In genomic region chr2:189674374-189675112, GRCh38 we compare ENCODE assay signal across 8 cellular contexts. TPM values are rescaled to one million over a fixed set of nuclear protein-coding genes. Genes with fewer than 3 reads are reported as not detected.
DNase-seq lines count a peak whose midpoint lies in the region; FAIRE-seq and TF ChIP-seq lines count a peak whose summit lies in the region.

TSS of gene ANKAR (plus strand) at chr2:189674670. CDS start at chr2:189676491, 1,821 bp downstream.

- H3F3A ChIP-seq in smooth muscle cell (ENCODE audit: low read depth): peaks cover 7% of the 10 kb centered on the region

- H4K20me1 ChIP-seq in smooth muscle cell (ENCODE audit: low read depth): no peaks in the 10 kb centered on the region

- peak within 1 kb of the TSS; percentile 61 for H3K4me3 ChIP-seq in MG63
- H3K4me3 ChIP-seq in breast epithelium: peak within 1 kb of the TSS; percentile 62 to 78 (median 63)
- peak within 1 kb of the TSS; percentile 62 for H3K4me3 ChIP-seq in smooth muscle cell

- peak within 1 kb of the TSS; percentile 76 for H3K9ac ChIP-seq in smooth muscle cell (ENCODE audit: low read depth)

- H3K79me2 ChIP-seq in smooth muscle cell (ENCODE audit: low read depth): peaks cover 8% of the 10 kb centered on the region

- H3K9me3 ChIP-seq in MG63 (peaks cover 9% of the 10 kb centered on the region), breast epithelium (no peaks in the 10 kb centered on the region), smooth muscle cell (replicated peaks; ENCODE audit: low read depth) (peaks cover 6% of the 10 kb centered on the region)

- H3K4me2 ChIP-seq in smooth muscle cell: peak within 1 kb of the TSS; percentile 84

- TF ChIP-seq POLR2A in H54 (IDR thresholded peaks at IDR 0.05; ENCODE audit: low read depth, low read length) (peak; percentile 54; the same call in 1 of the 2 replicates), breast epithelium (IDR thresholded peaks at IDR 0.05) (no peak)

- H3K36me3 ChIP-seq in MG63: peaks cover 19% of the 10 kb centered on the region
- H3K36me3 ChIP-seq in breast epithelium: no peaks in the 10 kb centered on the region
- no peaks in the 10 kb centered on the region for H3K36me3 ChIP-seq in smooth muscle cell (ENCODE audit: low read depth)

- H3K4me1 ChIP-seq in breast epithelium (no peaks in the 10 kb centered on the region), smooth muscle cell (ENCODE audit: low read depth) (peaks cover 7% of the 10 kb centered on the region)

- TF ChIP-seq CTCF in VCaP (conservative IDR thresholded peaks at IDR 0.05): peak; percentile 96
- peak in 2 of 3 donors; percentile 21 to 53 for TF ChIP-seq CTCF in breast epithelium (IDR thresholded peaks at IDR 0.05)
- TF ChIP-seq CTCF in smooth muscle cell (IDR thresholded peaks at IDR 0.05; ENCODE audit: borderline replicate concordance, insufficient read depth, poor library complexity, severe bottlenecking): peak; percentile 81

- H3K27me3 ChIP-seq in MG63 (no peaks in the 10 kb centered on the region), breast epithelium (no peaks in the 10 kb centered on the region), smooth muscle cell (ENCODE audit: low read depth) (no peaks in the 10 kb centered on the region)

- H3K27ac ChIP-seq in VCaP (peak within 1 kb of the TSS; percentile 94), breast epithelium (peak within 1 kb of the TSS; percentile 96 to 97), smooth muscle cell (ENCODE audit: low read depth) (peak within 1 kb of the TSS; percentile 76)

- DNase-seq in GM04503 (ENCODE audit: low read depth) (peak; percentile 64), H54 (ENCODE audit: insufficient read length, low spot score) (peak; percentile 81), MG63 (peak; percentile 94), breast epithelium (ENCODE audit: low spot score in 2 of 2) (peak; percentile 59 to 76), iPS-NIHi7 (ENCODE audit: extremely low spot score) (peak; percentile 95), smooth muscle cell (lab: John Stamatoyannopoulos, UW; ENCODE audit: unreplicated experiment) (peak; percentile 79), NCI-H524 treated with DMSO at 0.1 percent for 48 hours (lab: John Stamatoyannopoulos, UW) (no peak)

- intact Hi-C loops in breast epithelium (cut with DNase I; ENCODE audit: low total_unique reads): no loop called here

- 3% methylated on average over 59 of the region's 62 CpGs for WGBS in smooth muscle cell (ENCODE audit: low lambda C conversion rate)

- FAIRE-seq in H54 (lab: Jason Lieb, UNC): no peak

- peak within 1 kb of the TSS; percentile 88 for H2AFZ ChIP-seq in smooth muscle cell (ENCODE audit: low read depth)

RNA-seq across cellular contexts. Expression of gene ANKAR, which starts in this region (rescaled TPM):
- 0.17 and 3.9 TPM in 2 replicates for total RNA-seq in MG63 (2014; rRNA removed; shearing (Covaris generic); ENCODE audit: low replicate concordance)
- total RNA-seq in breast epithelium (10 to 100 TPM; 11.5 to 22.1 (median 21.1) TPM), smooth muscle cell (1.7 and 17.1 TPM in 2 replicates)
- 0.89 and 4.2 TPM in 2 replicates for polyA plus RNA-seq in smooth muscle cell

Comparison
In these comparisons a context has a peak if more than half of its experiments do, and no peak if none do; other contexts are left out.
1. CTCF ChIP-seq: peak in every context shown above with its lines; median percentile 96 in VCaP; 81 in smooth muscle cell; 37 in breast epithelium.